In the genomic region with DNA sequence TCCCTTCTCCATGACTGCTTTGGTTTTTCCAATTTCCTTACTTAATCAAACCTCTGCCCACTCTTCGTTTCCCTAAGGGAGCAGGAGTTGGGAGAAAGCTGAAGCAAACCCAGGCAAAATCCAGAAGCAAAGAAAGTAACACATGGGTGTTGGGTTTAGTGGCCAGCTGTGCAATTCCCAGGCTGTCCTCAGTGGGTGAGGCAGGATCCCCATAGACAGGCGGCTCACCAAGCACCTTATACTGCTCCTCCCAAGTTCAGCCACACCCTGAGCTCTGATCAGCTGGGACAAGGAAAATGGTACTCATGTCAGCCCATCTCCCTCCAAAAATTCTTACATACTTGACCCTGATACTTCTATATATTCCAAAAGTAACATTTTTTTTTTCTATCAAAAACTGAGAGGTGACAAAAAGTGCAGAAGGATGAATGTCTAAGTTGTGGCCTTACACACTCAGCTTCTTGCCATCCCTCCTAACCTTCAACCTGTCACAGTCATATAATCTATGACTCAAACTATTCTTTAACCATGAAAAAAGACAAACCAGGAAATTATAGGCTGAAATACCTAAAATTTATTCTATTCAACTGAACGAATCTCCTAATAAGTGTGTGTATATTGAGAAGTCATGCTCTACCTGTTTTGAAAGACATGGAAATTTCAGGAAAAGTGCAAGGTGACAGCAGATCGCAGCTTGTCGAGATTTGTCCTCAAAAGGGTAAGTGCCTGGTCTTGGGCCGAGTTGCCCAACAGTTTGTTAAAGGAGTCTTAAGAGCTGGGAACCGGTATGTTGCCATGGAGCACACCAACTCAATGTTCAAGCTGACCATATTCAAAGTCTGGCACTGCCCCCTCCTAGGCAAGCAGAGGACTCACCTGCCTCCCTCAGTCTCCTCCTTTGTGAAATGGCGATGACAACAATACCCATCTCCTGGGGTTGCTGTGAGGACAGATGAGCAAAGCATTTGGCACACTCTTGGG, we compare ENCODE assay signal across 24 cellular contexts. TPM values are rescaled to one million over a fixed set of nuclear protein-coding genes. Genes with fewer than 3 reads are reported as not detected.
DNase-seq lines count a peak whose midpoint lies in the region; ATAC-seq, FAIRE-seq and TF ChIP-seq lines count a peak whose summit lies in the region.
"Had no signal": no experiment of that assay in that cellular context is flagged by ENCODE, and none has a peak within 500 bp of the region (broad histone marks: within the 10 kb centered on the region; RNA-seq: fewer than 3 reads in every experiment).

No MANE protein-coding gene starts in this region.

- H2BK120ac ChIP-seq in IMR-90 (ENCODE audit: low read depth, low read length) = no peak overlapping the region; the same call in 1 of the 2 replicates

- peak overlapping the region; percentile 46; the same call in 1 of the 2 replicates for H3K4ac ChIP-seq in IMR-90 (ENCODE audit: low read depth, low read length)

- no peak overlapping the region for H2BK5ac ChIP-seq in IMR-90 (ENCODE audit: low read depth, low read length, poor library complexity, severe bottlenecking)

- TF ChIP-seq POLR2A in IMR-90 (IDR thresholded peaks at IDR 0.05; ENCODE audit: low read depth, low read length) (no peak), lower leg skin (IDR thresholded peaks at IDR 0.05) (no peak)

- H3K4me1 Mint-ChIP-seq in CD4-positive, CD25-positive, alpha-beta regulatory T cell = peaks cover 12 to 76% (median 39%) of the 10 kb centered on the region in 4 donors
- peaks cover 44% of the 10 kb centered on the region for H3K4me1 Mint-ChIP-seq in GM23338

- H3K9ac ChIP-seq in IMR-90 (ENCODE audit: low read depth, low read length) = no peak overlapping the region
- H3K9ac ChIP-seq: parathyroid adenoma had no signal

- ATAC-seq in CD4-positive, CD25-positive, alpha-beta regulatory T cell (ENCODE audit: low read depth in 2 of 2) = no peak
- ATAC-seq in IMR-90 (ENCODE audit: low read depth) (no peak), pancreas (peak; percentile 43 to 60 (median 52)), GM23338 (no peak)
- ATAC-seq: foreskin keratinocyte; K562; sciatic nerve; stimulated activated naive CD8-positive, alpha-beta T cell treated with anti-CD3 and anti-CD28 coated beads, Interleukin-15, amount 100 ng/mL, for 72 hours had no signal

- dilution Hi-C loops in IMR-90 (cut with HindIII; ENCODE audit: low sequenced_read_pairs, unreplicated experiment) = no loop called here

- H4K20me1 ChIP-seq in IMR-90 (ENCODE audit: insufficient read depth, low read length) (no peaks in the 10 kb centered on the region), GM23338 (replicated peaks; ENCODE audit: insufficient read depth) (no peaks in the 10 kb centered on the region)

- no peak overlapping the region; the same call in 1 of the 2 replicates for H4K91ac ChIP-seq in IMR-90 (ENCODE audit: insufficient read depth, low read depth, low read length)

- no peak overlapping the region for H3K27ac ChIP-seq in CD4-positive, CD25-positive, alpha-beta regulatory T cell (ENCODE audit: insufficient read depth, low read length, poor library complexity, severe bottlenecking)
- no peak overlapping the region for H3K27ac ChIP-seq in IMR-90 (ENCODE audit: insufficient read depth, low read length)
- H3K27ac ChIP-seq in pancreas = peak overlapping the region; percentile 25 to 74 (median 50)
- H3K27ac ChIP-seq in GM23338 (ENCODE audit: low read depth) = no peak overlapping the region
- H3K27ac ChIP-seq: foreskin keratinocyte, parathyroid adenoma had no signal

- no peak overlapping the region for H4K8ac ChIP-seq in IMR-90 (ENCODE audit: low read depth in 2 of 2, low read length in 2 of 2)

- no peak for DNase-seq in CD4-positive, CD25-positive, alpha-beta regulatory T cell
- DNase-seq in IMR-90 (no peak), iPS-NIHi7 (ENCODE audit: extremely low spot score) (peak; percentile 5), pancreas (peak in 4 of 6 donors; percentile 51 to 85 (median 72)), NCI-H2227 treated with DMSO at 0.1 percent for 48 hours (lab: John Stamatoyannopoulos, UW) (no peak), lower leg skin (ENCODE audit: low spot score in 2 of 2) (no peak), NCI-H128 (lab: John Stamatoyannopoulos, UW; ENCODE audit: unreplicated experiment) (no peak), GM23338 (ENCODE audit: low spot score) (no peak)
- DNase-seq: activated CD4-positive, alpha-beta T cell treated with anti-CD3 and anti-CD28 coated beads for 4 hours; activated naive CD4-positive, alpha-beta T cell treated with anti-CD3 and anti-CD28 coated beads for 36 hours; foreskin keratinocyte; HCEC 1CT; kidney glomerular epithelial cell; NCI-H1048; NCI-H526; SHP77 treated with DMSO at 0.1 percent for 48 hours; stimulated activated naive CD8-positive, alpha-beta T cell treated with anti-CD3 and anti-CD28 coated beads, Interleukin-15, amount 100 ng/mL, for 72 hours; T1000 had no signal

- no peak for TF ChIP-seq RAD21 in IMR-90 (IDR thresholded peaks at IDR 0.05; ENCODE audit: low read length)

- no peak overlapping the region for H3K56ac ChIP-seq in IMR-90 (ENCODE audit: extremely low read depth, insufficient read depth, low read length)

- TF ChIP-seq CTCF in IMR-90 (conservative IDR thresholded peaks at IDR 0.05; ENCODE audit: low read depth, low read length) = no peak
- TF ChIP-seq CTCF in pancreas (IDR thresholded peaks at IDR 0.05) = no peak
- TF ChIP-seq CTCF in lower leg skin (IDR thresholded peaks at IDR 0.05) = no peak
- no peak for TF ChIP-seq CTCF in GM23338 (conservative IDR thresholded peaks at IDR 0.05; ENCODE audit: low read depth in 2 of 2)

- H3K27ac Mint-ChIP-seq in CD4-positive, CD25-positive, alpha-beta regulatory T cell = peak overlapping the region; percentile 33 to 76 (median 74)
- H3K27ac Mint-ChIP-seq in GM23338 = no peak overlapping the region
- H3K27ac Mint-ChIP-seq: activated naive CD4-positive, alpha-beta T cell treated with anti-CD3 and anti-CD28 coated beads for 36 hours; stimulated activated naive CD8-positive, alpha-beta T cell treated with anti-CD3 and anti-CD28 coated beads, Interleukin-15, amount 100 ng/mL, for 72 hours had no signal

- intact Hi-C loops in IMR-90 (cut with micrococcal nuclease) = loop anchor here (10.0 kb wide), 1 partner anchor 726 kb away; no protein-coding TSS in a partner anchor
- intact Hi-C loops in pancreas (cut with DNase I) = loop anchor here in 1 of 3 donors (10.0 kb wide), 1 partner anchor 566 kb away; no protein-coding TSS in a partner anchor
- intact Hi-C loops in lower leg skin (cut with DNase I; ENCODE audit: low total_unique reads) = no loop called here

- no peak overlapping the region for H3K18ac ChIP-seq in IMR-90 (ENCODE audit: low read depth, low read length)

- WGBS in IMR-90 (ENCODE audit: extremely low coverage in 2 of 2, insufficient read length in 1 of 2), 2 experiments = 85% methylated on average over 3 of the region's 8 CpGs; no CpG with 5 or more reads in 1 of the 2 experiments
- WGBS in pancreas, 2 donors = 78% methylated on average over 8 of the region's 8 CpGs
- 91 to 93% methylated on average over 8 of the region's 8 CpGs for WGBS in lower leg skin, 2 donors

- peaks cover 20% of the 10 kb centered on the region for H3K9me1 ChIP-seq in IMR-90 (ENCODE audit: insufficient read depth, low read length)

- 0 out of 3 replicates have a peak overlapping the region, but pooled peaks have one; percentile 90 for H2BK15ac ChIP-seq in IMR-90 (ENCODE audit: low read depth, low read length)

- H2AK5ac ChIP-seq in IMR-90 (ENCODE audit: low read depth, low read length) = peak overlapping the region; percentile 27; the same call in 1 of the 2 replicates

- peaks cover 4 to 47% of the 10 kb centered on the region in 2 experiments for H3K79me1 ChIP-seq in IMR-90 (ENCODE audit: low read depth in 1 of 2, low read length in 2 of 2)

- BruUV-seq in IMR-90 (replicated peaks; lab: Mats Ljungman, UMichigan) = no TSS peak

- no peaks in the 10 kb centered on the region for H3K9me3 ChIP-seq in CD4-positive, CD25-positive, alpha-beta regulatory T cell (ENCODE audit: control insufficient read depth in 2 of 2, low read length in 2 of 2)
- no peaks in the 10 kb centered on the region for H3K9me3 ChIP-seq in IMR-90 (ENCODE audit: control insufficient read depth, insufficient read depth, low read length)
- no peaks in the 10 kb centered on the region for H3K9me3 ChIP-seq in pancreas

- H3K4me2 ChIP-seq in IMR-90 (ENCODE audit: low read depth, low read length) (no peak overlapping the region), GM23338 (no peak overlapping the region)

- H3K23ac ChIP-seq in IMR-90 (ENCODE audit: low read depth, low read length) = no peak overlapping the region

- 0 out of 2 replicates have a peak, but pooled peaks cover 6% of the 10 kb centered on the region for H3K79me2 ChIP-seq in GM23338 (replicated peaks; ENCODE audit: insufficient read depth)
- H3K79me2 ChIP-seq: parathyroid adenoma had no signal

- in situ Hi-C loops in IMR-90 (cut with MboI; ENCODE audit: low sequenced_read_pairs) = no loop called here

- H2AK9ac ChIP-seq in IMR-90 (replicated peaks; ENCODE audit: low read depth, low read length, poor library complexity) = no peak overlapping the region

- H3F3A ChIP-seq in GM23338 (replicated peaks; ENCODE audit: low read depth) = 0 out of 2 replicates have a peak, but pooled peaks cover 2% of the 10 kb centered on the region

- no peaks in the 10 kb centered on the region for H3K27me3 ChIP-seq in CD4-positive, CD25-positive, alpha-beta regulatory T cell (ENCODE audit: control insufficient read depth, insufficient read depth, low read length)
- H3K27me3 ChIP-seq in IMR-90 (ENCODE audit: control insufficient read depth, insufficient read depth, low read length) (no peaks in the 10 kb centered on the region), pancreas (no peaks in the 10 kb centered on the region), GM23338 (ENCODE audit: insufficient read depth) (peaks cover 3% of the 10 kb centered on the region; the same call in 1 of the 2 replicates)
- H3K27me3 ChIP-seq: foreskin keratinocyte had no signal

- no peaks in the 10 kb centered on the region for H3K27me3 Mint-ChIP-seq in CD4-positive, CD25-positive, alpha-beta regulatory T cell
- peaks cover 20% of the 10 kb centered on the region for H3K27me3 Mint-ChIP-seq in GM23338 (ENCODE audit: insufficient read depth, low read depth, poor library complexity)
- H3K27me3 Mint-ChIP-seq: stimulated activated naive CD8-positive, alpha-beta T cell treated with anti-CD3 and anti-CD28 coated beads, Interleukin-15, amount 100 ng/mL, for 72 hours had no signal

- H3K9me3 Mint-ChIP-seq in CD4-positive, CD25-positive, alpha-beta regulatory T cell = no peaks in the 10 kb centered on the region
- H3K9me3 Mint-ChIP-seq in GM23338 = no peaks in the 10 kb centered on the region
- H3K9me3 Mint-ChIP-seq: activated naive CD4-positive, alpha-beta T cell treated with anti-CD3 and anti-CD28 coated beads for 36 hours; stimulated activated naive CD8-positive, alpha-beta T cell treated with anti-CD3 and anti-CD28 coated beads, Interleukin-15, amount 100 ng/mL, for 72 hours had no signal

- peaks cover 14% of the 10 kb centered on the region; the same call in 1 of the 2 replicates for H3K9me2 ChIP-seq in GM23338 (ENCODE audit: insufficient read depth)

- no peaks in the 10 kb centered on the region for H3K36me3 Mint-ChIP-seq in CD4-positive, CD25-positive, alpha-beta regulatory T cell
- H3K36me3 Mint-ChIP-seq in GM23338 (ENCODE audit: low read depth) = peaks cover 5% of the 10 kb centered on the region; the same call in 1 of the 3 replicates

- POLR2A ChIA-PET in IMR-90 (lab: Charles Lee; ENCODE audit: unreplicated experiment) = interaction anchor here (1.1 kb wide), 1 partner anchor 17 kb away, joined by 4 read pairs; a partner anchor contains a TSS

- H2AFZ ChIP-seq in IMR-90 (replicated peaks; ENCODE audit: low read length, poor library complexity) (no peak overlapping the region), GM23338 (no peak overlapping the region)
- H2AFZ ChIP-seq: parathyroid adenoma had no signal

- H3K36me3 ChIP-seq in CD4-positive, CD25-positive, alpha-beta regulatory T cell (ENCODE audit: control insufficient read depth, insufficient read depth, low read length) = no peaks in the 10 kb centered on the region
- H3K36me3 ChIP-seq in IMR-90 (ENCODE audit: control insufficient read depth, insufficient read depth, low read length) = no peaks in the 10 kb centered on the region
- H3K36me3 ChIP-seq in pancreas = no peaks in the 10 kb centered on the region
- no peaks in the 10 kb centered on the region for H3K36me3 ChIP-seq in GM23338 (ENCODE audit: insufficient read depth)

- peak overlapping the region in 1 of 4 donors; percentile 11 for H3K4me3 Mint-ChIP-seq in CD4-positive, CD25-positive, alpha-beta regulatory T cell
- no peak overlapping the region for H3K4me3 Mint-ChIP-seq in GM23338
- H3K4me3 Mint-ChIP-seq: activated naive CD4-positive, alpha-beta T cell treated with anti-CD3 and anti-CD28 coated beads for 36 hours; stimulated activated naive CD8-positive, alpha-beta T cell treated with anti-CD3 and anti-CD28 coated beads, Interleukin-15, amount 100 ng/mL, for 72 hours had no signal

- no peak for FAIRE-seq in pancreas (lab: Jason Lieb, UNC)
- FAIRE-seq: colon, endothelial cell of umbilical vein, GM19239, K562 had no signal

- H3K4me1 ChIP-seq in CD4-positive, CD25-positive, alpha-beta regulatory T cell (ENCODE audit: control insufficient read depth, insufficient read depth, low read length, poor library complexity, severe bottlenecking) = peaks cover 37% of the 10 kb centered on the region
- peaks cover 33% of the 10 kb centered on the region for H3K4me1 ChIP-seq in IMR-90 (ENCODE audit: control insufficient read depth, insufficient read depth, low read length)
- peaks cover 34 to 45% (median 44%) of the 10 kb centered on the region in 3 donors for H3K4me1 ChIP-seq in pancreas
- H3K4me1 ChIP-seq in GM23338 (ENCODE audit: insufficient read depth) = peaks cover 38% of the 10 kb centered on the region

- no peak overlapping the region for H3K14ac ChIP-seq in IMR-90 (replicated peaks; ENCODE audit: low read depth, low read length)

- H3K4me3 ChIP-seq in CD4-positive, CD25-positive, alpha-beta regulatory T cell (ENCODE audit: low read depth, low read length) = no peak overlapping the region
- H3K4me3 ChIP-seq in IMR-90 (ENCODE audit: insufficient read depth, low read depth, low read length) = no peak overlapping the region
- H3K4me3 ChIP-seq in pancreas = no peak overlapping the region
- H3K4me3 ChIP-seq in lower leg skin (ENCODE audit: low read depth, poor library complexity, severe bottlenecking) = no peak overlapping the region
- no peak overlapping the region for H3K4me3 ChIP-seq in GM23338
- H3K4me3 ChIP-seq: K562 had no signal

- CTCF ChIA-PET in IMR-90 (lab: Yijun Ruan, JAX) = interaction anchor here (1.7 kb wide), 1 partner anchor 17 kb away, joined by 3 read pairs; a partner anchor contains a TSS

- H2BK20ac ChIP-seq in IMR-90 (ENCODE audit: low read depth, low read length) = peak overlapping the region; percentile 17; the same call in 1 of the 2 replicates

- no peak overlapping the region for H4K5ac ChIP-seq in IMR-90 (ENCODE audit: low read depth, low read length)

RNA-seq across cellular contexts. Expression of a gene that starts 17.6 kb away (rescaled TPM):
- 200 TPM for total RNA-seq in CD4-positive, CD25-positive, alpha-beta regulatory T cell
- polyA plus RNA-seq in CD4-positive, CD25-positive, alpha-beta regulatory T cell = 100 to 1,000 TPM in 2 of 4 donors, 10 to 100 TPM in 2; 78.5 to 116 (median 105) TPM
- total RNA-seq in IMR-90 (2012; rRNA removed) (6.5 and 19.7 TPM in 2 replicates), pancreas (100 to 1,000 TPM; 121 to 310 (median 212) TPM), lower leg skin (1,000 to 10,000 TPM in 1 of 4 donors, 100 to 1,000 TPM in 3; 466 to 2,618 (median 922) TPM)
- polyA plus RNA-seq in IMR-90 (2012; rRNA removed) (82.3 and 140 TPM in 2 replicates), pancreas (100 to 1,000 TPM in 1 of 2 donors, 10 to 100 TPM in 1; 63.7 to 150 TPM), GM23338 (2016; fragmentation: Nextera tagmentation; extraction: Ambion mirVana) (359 and 382 TPM in 2 replicates)
- polyA plus RNA-seq in IMR-90 (2012; cell fraction: cytosol; rRNA removed) = 116 and 171 TPM in 2 replicates
- 95.1 and 247 TPM in 2 replicates for polyA plus RNA-seq in IMR-90 (2012; cell fraction: nucleus; rRNA removed; ENCODE audit: low replicate concordance)
- total RNA-seq in GM23338 (2014; rRNA removed; shearing (Covaris generic)) = 108 and 148 TPM in 2 replicates

Comparison
In these comparisons a context has a peak if more than half of its experiments do, and no peak if none do; other contexts are left out.
1. ATAC-seq: peak in pancreas (4 of 4); none in CD4-positive, CD25-positive, alpha-beta regulatory T cell (0 of 2), IMR-90 (single experiment) and GM23338 (single experiment).
2. DNase-seq: peak in iPS-NIHi7 (single experiment) and pancreas (4 of 6); none in CD4-positive, CD25-positive, alpha-beta regulatory T cell (0 of 3), IMR-90 (single experiment), NCI-H2227 treated with DMSO at 0.1 percent for 48 hours (single experiment), lower leg skin (0 of 2), NCI-H128 (single experiment) and GM23338 (single experiment).
3. H3K27ac ChIP-seq: peak in pancreas (4 of 4); none in CD4-positive, CD25-positive, alpha-beta regulatory T cell (single experiment), IMR-90 (single experiment) and GM23338 (single experiment).